In the genomic region with DNA sequence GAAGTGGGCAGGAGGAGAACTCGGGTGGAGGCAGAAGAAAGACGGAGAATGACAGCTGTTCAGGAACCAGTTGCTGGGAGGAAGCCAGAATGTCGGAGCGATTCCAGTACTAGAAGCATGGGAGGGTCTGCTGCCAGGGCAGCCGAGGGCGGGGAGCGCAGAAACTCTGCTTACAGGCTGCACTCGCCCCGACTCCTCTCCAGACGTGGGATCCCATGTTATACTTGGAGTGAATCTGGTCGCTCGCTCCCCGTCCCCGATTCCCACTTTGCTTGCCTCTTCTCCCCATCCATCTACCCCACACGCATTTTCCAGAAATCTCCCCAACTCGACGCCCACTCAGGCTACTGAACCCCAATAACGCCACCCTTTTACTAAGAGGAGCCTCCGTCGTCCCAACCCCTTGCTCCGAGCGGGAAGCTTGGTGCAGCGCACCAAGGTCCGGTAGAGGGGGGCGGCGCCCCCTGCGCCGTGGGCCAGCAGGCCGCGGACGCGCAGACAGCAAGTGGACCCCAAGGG, we compare ENCODE assay signal across 8 cellular contexts. TPM values are rescaled to one million over a fixed set of nuclear protein-coding genes. Genes with fewer than 3 reads are reported as not detected.
DNase-seq lines count a peak whose midpoint lies in the region; ATAC-seq and TF ChIP-seq lines count a peak whose summit lies in the region.

No MANE protein-coding gene starts in this region.

- no peaks in the 10 kb centered on the region for H3K9me3 ChIP-seq in vagina

- no peaks in the 10 kb centered on the region for H3K27me3 ChIP-seq in dorsolateral prefrontal cortex
- H3K27me3 ChIP-seq in vagina = no peaks in the 10 kb centered on the region

- H3K27ac ChIP-seq in dorsolateral prefrontal cortex (peak overlapping the region; percentile 78 to 99 (median 96)), vagina (peak overlapping the region; percentile 61)

- peaks cover 10% of the 10 kb centered on the region for H3K36me3 Mint-ChIP-seq in Calu3 (ENCODE audit: insufficient read depth, unreplicated experiment)
- no peaks in the 10 kb centered on the region for H3K36me3 Mint-ChIP-seq in mesothelial cell of epicardium

- H3K36me3 ChIP-seq in vagina = no peaks in the 10 kb centered on the region

- H3K27ac Mint-ChIP-seq in Calu3 (ENCODE audit: unreplicated experiment) (peak overlapping the region; percentile 49), mesothelial cell of epicardium (no peak overlapping the region)

- H3K9me3 Mint-ChIP-seq in Calu3 (ENCODE audit: low read depth, unreplicated experiment) (no peaks in the 10 kb centered on the region), mesothelial cell of epicardium (no peaks in the 10 kb centered on the region)

- TF ChIP-seq CTCF in Calu3 (IDR thresholded peaks at IDR 0.05; ENCODE audit: unreplicated experiment) = no peak
- peak in 1 of 56 donors; percentile 6 for TF ChIP-seq CTCF in dorsolateral prefrontal cortex (IDR thresholded peaks at IDR 0.05 in 54 of 56, conservative IDR thresholded peaks at IDR 0.05 in 2 of 56; ENCODE audit: low read depth in 1 of 56, partially characterized antibody in 56 of 56)
- TF ChIP-seq CTCF in mesothelial cell of epicardium (IDR thresholded peaks at IDR 0.05; ENCODE audit: unreplicated experiment) = no peak
- no peak for TF ChIP-seq CTCF in vagina (IDR thresholded peaks at IDR 0.05)

- TF ChIP-seq POLR2A in vagina (IDR thresholded peaks at IDR 0.05) = no peak

- H3K4me1 ChIP-seq in vagina = peaks cover 6% of the 10 kb centered on the region

- peak overlapping the region; percentile 95 for H3K4me3 Mint-ChIP-seq in Calu3 (ENCODE audit: low read depth, unreplicated experiment)
- peak overlapping the region; percentile 74 for H3K4me3 Mint-ChIP-seq in mesothelial cell of epicardium

- BruUV-seq in Calu3 (replicated peaks; lab: Mats Ljungman, UMichigan) = no TSS peak

- intact Hi-C loops in Calu3 (cut with micrococcal nuclease; ENCODE audit: unreplicated experiment) = no loop called here
- intact Hi-C loops in dorsolateral prefrontal cortex (cut with DNase I) = loop anchor here (5.0 to 10.0 kb wide), 4 partner anchors 50 to 175 kb away; no protein-coding TSS in a partner anchor
- intact Hi-C loops in vagina (cut with DNase I) = no loop called here

- H3K4me1 Mint-ChIP-seq in Calu3 (ENCODE audit: low read depth, unreplicated experiment) (peaks cover 44% of the 10 kb centered on the region), mesothelial cell of epicardium (peaks cover 16% of the 10 kb centered on the region)

- ATAC-seq in GM21447 (IDR thresholded peaks at IDR 0.05; ENCODE audit: unreplicated experiment) (peak; percentile 29), HG03196 (IDR thresholded peaks at IDR 0.05; ENCODE audit: unreplicated experiment) (no peak)

- H3K4me3 ChIP-seq in dorsolateral prefrontal cortex (peak overlapping the region; percentile 66 to 95 (median 83)), vagina (peak overlapping the region; percentile 53 to 59)

- CTCF ChIA-PET in Calu3 (lab: Charles Lee) = interaction anchor here (0.8 to 1.4 kb wide), 3 partner anchors 25 to 58 kb away, joined by 4 to 6 read pairs (median 4); a partner anchor contains a TSS

- DNase-seq in Calu3 (peak; percentile 11), NCI-H524 treated with DMSO at 0.1 percent for 48 hours (lab: John Stamatoyannopoulos, UW) (peak; percentile 77), dorsolateral prefrontal cortex (peak in 9 of 10 donors; percentile 27 to 82 (median 57)), mesothelial cell of epicardium (ENCODE audit: low spot score in 2 of 2, unreplicated experiment in 2 of 2) (peak in 1 of 2 experiments; percentile 42), vagina (ENCODE audit: extremely low spot score in 2 of 2) (no peak), GF-D8 (lab: John Stamatoyannopoulos, UW) (no peak)

- peaks cover 20% of the 10 kb centered on the region for H3K27me3 Mint-ChIP-seq in Calu3 (ENCODE audit: unreplicated experiment)
- peaks cover 70% of the 10 kb centered on the region for H3K27me3 Mint-ChIP-seq in mesothelial cell of epicardium (ENCODE audit: low read depth)

RNA-seq across cellular contexts. Expression of gene GATM, which starts 0.7 kb away (rescaled TPM):
- total RNA-seq in Calu3 (2022) (4.1 and 4.2 TPM in 2 replicates), dorsolateral prefrontal cortex (100 to 1,000 TPM; 103 to 309 (median 166) TPM), mesothelial cell of epicardium (7.0 to 9.2 TPM (median 7.3 TPM) in 3 replicates), vagina (50.1 TPM)

Comparison
In these comparisons a context has a peak if more than half of its experiments do, and no peak if none do; other contexts are left out.
1. DNase-seq: peak in Calu3 (single experiment), NCI-H524 treated with DMSO at 0.1 percent for 48 hours (single experiment) and dorsolateral prefrontal cortex (9 of 10); none in vagina (0 of 2) and GF-D8 (single experiment).
2. intact Hi-C loops: an anchor here in dorsolateral prefrontal cortex (5.0 to 10.0 kb wide); none called in Calu3 and vagina.